ENCODE assay signal across 34 cellular contexts in genomic region chr3:25495304-25495703, GRCh38.
"Had no signal": no experiment of that assay in that cellular context is flagged by ENCODE, and none has a peak within 500 bp of the region (broad histone marks: within the 10 kb centered on the region; RNA-seq: fewer than 3 reads in every experiment).

No MANE protein-coding gene starts in this region.

- H3K4me3 Mint-ChIP-seq: activated B cell treated with CpG ODN at 0.5 μM for 24 hours; activated CD8-positive, alpha-beta memory T cell treated with anti-CD3 and anti-CD28 coated beads, Interleukin-2, amount 10 ng/mL, durations not matched to agents 7 days and 5 days; activated CD8-positive, alpha-beta T cell treated with anti-CD3 and anti-CD28 coated beads, Interleukin-2, amount 10 ng/mL, durations not matched to agents 7 days and 5 days; activated naive CD4-positive, alpha-beta T cell treated with anti-CD3 and anti-CD28 coated beads for 36 hours; activated naive CD4-positive, alpha-beta T cell treated with anti-CD3 and anti-CD28 coated beads, Interleukin-2, amount 50 U/mL, for 24 hours; activated naive CD8-positive, alpha-beta T cell treated with anti-CD3 and anti-CD28 coated beads, Interleukin-2, amount 10 ng/mL, durations not matched to agents 7 days and 5 days; activated T-helper 1 cell treated with anti-CD3 and anti-CD28 coated beads, Interleukin-12 subunit alpha, Interleukin-12 subunit beta, Interleukin-2, Interleukin-4 antibody, amounts not matched to agents 30 ng/mL and 10 ng/mL and 1 ng/mL, durations not matched to agents 14 hours and 24 hours and 36 hours; T-helper 17 cell; T-helper 2 cell treated with Interferon-gamma antibody and Interleukin-4, amounts not matched to agents 5 μg/mL and 100 μg/mL, for 36 hours had no signal

- H3K4me1 ChIP-seq: colonic mucosa had no signal

- H3K36me3 Mint-ChIP-seq: activated CD8-positive, alpha-beta memory T cell treated with anti-CD3 and anti-CD28 coated beads, Interleukin-2, amount 10 ng/mL, durations not matched to agents 7 days and 5 days; activated naive CD8-positive, alpha-beta T cell treated with anti-CD3 and anti-CD28 coated beads, Interleukin-2, amount 10 ng/mL, durations not matched to agents 7 days and 5 days had no signal

- H3K4me3 ChIP-seq: ascending aorta, cardiac muscle cell, colonic mucosa, heart left ventricle had no signal

- H3K36me3 ChIP-seq: ascending aorta, cardiac muscle cell, colonic mucosa, heart left ventricle, WERI-Rb-1 had no signal

- ATAC-seq: activated CD4-positive, CD25-positive, alpha-beta regulatory T cell treated with anti-CD3 and anti-CD28 coated beads, Interleukin-2, amount 50 U/mL, for 24 hours; activated CD8-positive, alpha-beta memory T cell treated with anti-CD3 and anti-CD28 coated beads, Interleukin-2, amount 10 ng/mL, durations not matched to agents 7 days and 5 days; activated CD8-positive, alpha-beta T cell treated with anti-CD3 and anti-CD28 coated beads, Interleukin-2, amount 10 ng/mL, durations not matched to agents 7 days and 5 days; heart left ventricle; T-helper 17 cell had no signal

- H3K4me1 Mint-ChIP-seq: activated B cell treated with CpG ODN at 0.5 μM for 24 hours; activated CD8-positive, alpha-beta memory T cell treated with anti-CD3 and anti-CD28 coated beads, Interleukin-2, amount 10 ng/mL, durations not matched to agents 7 days and 5 days; activated naive CD4-positive, alpha-beta T cell treated with anti-CD3 and anti-CD28 coated beads, Interleukin-2, amount 50 U/mL, for 24 hours; activated naive CD8-positive, alpha-beta T cell treated with anti-CD3 and anti-CD28 coated beads, Interleukin-2, amount 10 ng/mL, durations not matched to agents 7 days and 5 days; T-helper 17 cell had no signal

- H3K27ac ChIP-seq: ascending aorta, cardiac muscle cell, colonic mucosa, epithelial cell of prostate, heart left ventricle, WERI-Rb-1 had no signal

- H3K9me3 ChIP-seq: colonic mucosa had no signal

- H3K27me3 ChIP-seq: ascending aorta, cardiac muscle cell, colonic mucosa, heart left ventricle had no signal

- H3K27me3 Mint-ChIP-seq: activated B cell treated with CpG ODN at 0.5 μM for 24 hours; activated CD8-positive, alpha-beta memory T cell treated with anti-CD3 and anti-CD28 coated beads, Interleukin-2, amount 10 ng/mL, durations not matched to agents 7 days and 5 days; activated naive CD8-positive, alpha-beta T cell treated with anti-CD3 and anti-CD28 coated beads, Interleukin-2, amount 10 ng/mL, durations not matched to agents 7 days and 5 days; T-helper 17 cell had no signal

- FAIRE-seq: endometrium, endothelial cell of umbilical vein, frontal cortex had no signal

- DNase-seq: activated B cell treated with CpG ODN at 0.5 μM for 24 hours; activated CD4-positive, alpha-beta T cell treated with anti-CD3 and anti-CD28 coated beads for 48 hours; activated CD4-positive, alpha-beta T cell treated with anti-CD3 and anti-CD28 coated beads, Interleukin-2, amount 50 U/mL, for 1 hour; activated CD4-positive, alpha-beta T cell treated with anti-CD3 and anti-CD28 coated beads, Interleukin-2, amount 50 U/mL, for 48 hours; activated CD8-positive, alpha-beta memory T cell treated with anti-CD3 and anti-CD28 coated beads, Interleukin-2, amount 10 ng/mL, durations not matched to agents 7 days and 5 days; activated CD8-positive, alpha-beta memory T cell treated with anti-CD3 and anti-CD28 coated beads, Interleukin-2, amount 50 U/mL, for 4 hours; activated CD8-positive, alpha-beta T cell treated with anti-CD3 and anti-CD28 coated beads, Interleukin-2, amount 10 ng/mL, durations not matched to agents 7 days and 5 days; activated effector memory CD4-positive, alpha-beta T cell treated with anti-CD3 and anti-CD28 coated beads, Interleukin-2, amount 50 U/mL, for 16 hours; activated naive CD4-positive, alpha-beta T cell treated with anti-CD3 and anti-CD28 coated beads for 36 hours; activated naive CD8-positive, alpha-beta T cell treated with anti-CD3 and anti-CD28 coated beads, Interleukin-2, amount 10 ng/mL, durations not matched to agents 7 days and 5 days; activated T-cell treated with anti-CD3 and anti-CD28 coated beads, Interleukin-2, amount 50 U/mL, for 1 hour; activated T-cell treated with anti-CD3 and anti-CD28 coated beads, Interleukin-2, amount 50 U/mL, for 48 hours; central memory CD4-positive, alpha-beta T cell; cerebellar nuclear complex; colonic mucosa; effector CD8-positive, alpha-beta T cell; foreskin fibroblast; glutamatergic neuron; heart left ventricle; T-helper 1 cell; T-helper 17 cell; T1000; WERI-Rb-1 had no signal

- H3K27ac Mint-ChIP-seq: activated B cell treated with CpG ODN at 0.5 μM for 24 hours; activated CD8-positive, alpha-beta memory T cell treated with anti-CD3 and anti-CD28 coated beads, Interleukin-2, amount 10 ng/mL, durations not matched to agents 7 days and 5 days; activated CD8-positive, alpha-beta T cell treated with anti-CD3 and anti-CD28 coated beads, Interleukin-2, amount 10 ng/mL, durations not matched to agents 7 days and 5 days; activated naive CD4-positive, alpha-beta T cell treated with anti-CD3 and anti-CD28 coated beads for 36 hours; activated naive CD4-positive, alpha-beta T cell treated with anti-CD3 and anti-CD28 coated beads, Interleukin-2, amount 50 U/mL, for 24 hours; activated naive CD8-positive, alpha-beta T cell treated with anti-CD3 and anti-CD28 coated beads, Interleukin-2, amount 10 ng/mL, durations not matched to agents 7 days and 5 days; activated T-helper 1 cell treated with anti-CD3 and anti-CD28 coated beads, Interleukin-12 subunit alpha, Interleukin-12 subunit beta, Interleukin-2, Interleukin-4 antibody, amounts not matched to agents 30 ng/mL and 10 ng/mL and 1 ng/mL, durations not matched to agents 14 hours and 24 hours and 36 hours; activated T-helper 2 cell treated with anti-CD3 and anti-CD28 coated beads, Interferon-gamma antibody, Interleukin-2, Interleukin-4, amounts not matched to agents 10 μg/mL and 5 μg/mL and 100 μg/mL, durations not matched to agents 14 hours and 24 hours and 36 hours; T-helper 17 cell; T-helper 2 cell treated with Interferon-gamma antibody and Interleukin-4, amounts not matched to agents 5 μg/mL and 100 μg/mL, for 36 hours had no signal
